ENCODE assay signal across 20 cellular contexts in genomic region chr2:241633561-241633960, GRCh38. TPM values are rescaled to one million over a fixed set of nuclear protein-coding genes. Genes with fewer than 3 reads are reported as not detected.
DNase-seq lines count a peak whose midpoint lies in the region; ATAC-seq, FAIRE-seq and TF ChIP-seq lines count a peak whose summit lies in the region.
"Had no signal": no experiment of that assay in that cellular context is flagged by ENCODE, and none has a peak within 500 bp of the region (broad histone marks: within the 10 kb centered on the region; RNA-seq: fewer than 3 reads in every experiment).

No MANE protein-coding gene starts in this region.

- TF ChIP-seq POLR2A in HepG2 (IDR thresholded peaks at IDR 0.05; ENCODE audit: insufficient read depth in 1 of 2, low read depth in 2 of 2, low read length in 2 of 2) (no peak), right lobe of liver (IDR thresholded peaks at IDR 0.05) (no peak), GM12878 (IDR thresholded peaks at IDR 0.05; ENCODE audit: low read depth, low read length) (no peak)

- peaks cover 26% of the 10 kb centered on the region for H3K79me1 ChIP-seq in mesenchymal stem cell (replicated peaks; ENCODE audit: low read length, poor library complexity, severe bottlenecking)

- SMC1A ChIA-PET in GM12878 (lab: Charles Lee; ENCODE audit: uncharacterized antibody, unreplicated experiment): interaction anchor here (1.3 kb wide), 1 partner anchor 16 kb away, joined by 3 read pairs; no protein-coding TSS in a partner anchor

- H4K91ac ChIP-seq in mesenchymal stem cell (ENCODE audit: low read length): no peak overlapping the region

- no peak overlapping the region for H3K4ac ChIP-seq in mesenchymal stem cell (ENCODE audit: low read depth in 1 of 2, low read length in 2 of 2)

- H3K27me3 ChIP-seq in HepG2 (ENCODE audit: control insufficient read depth in 1 of 2, insufficient read depth in 2 of 2, low read length in 2 of 2) (no peaks in the 10 kb centered on the region; a peak in 1 of 5 replicates), right lobe of liver (no peaks in the 10 kb centered on the region), GM12878 (replicated peaks in 1 of 2; ENCODE audit: control insufficient read depth in 2 of 2, insufficient read depth in 2 of 2, low read length in 1 of 2) (no peaks in the 10 kb centered on the region), mesenchymal stem cell (ENCODE audit: control insufficient read depth in 1 of 2, insufficient read depth in 1 of 2, low read length in 2 of 2) (no peaks in the 10 kb centered on the region)

- CTCF ChIA-PET in HepG2 (lab: Yijun Ruan, JAX; ENCODE audit: low intra/inter-chr PET ratio, low total read pairs) (no interaction called here), GM12878 (lab: Yijun Ruan, JAX) (no interaction called here)

- no peak overlapping the region for H2AK5ac ChIP-seq in mesenchymal stem cell (ENCODE audit: low read length, severe bottlenecking)

- no TSS peak for BruUV-seq in HepG2 (replicated peaks; lab: Mats Ljungman, UMichigan)
- TSS peak; percentile 28 for BruUV-seq in GM12878 (replicated peaks; lab: Mats Ljungman, UMichigan)

- POLR2A ChIA-PET in HepG2 (lab: Yijun Ruan, JAX) (interaction anchor here (0.9 kb wide), 1 partner anchor 53 kb away, joined by 3 read pairs; the partner anchor contains the start of gene DTYMK), GM12878 (lab: Charles Lee) (no interaction called here)

- in situ Hi-C loops in HepG2 (cut with HindIII; ENCODE audit: extremely low pct_ligation_motif_present, low pct_unique_long_range_greater_than_20kb) (loop anchor here (25.0 kb wide), 1 partner anchor 771 kb away; the partner anchor contains the start of gene AGXT), GM12878 (cut with MboI) (no loop called here)

- no peak overlapping the region for H2AFZ ChIP-seq in HepG2 (ENCODE audit: low read length)
- no peak overlapping the region for H2AFZ ChIP-seq in GM12878 (ENCODE audit: control insufficient read depth, low read depth, low read length)
- H2AFZ ChIP-seq in mesenchymal stem cell (ENCODE audit: low read depth, low read length): no peak overlapping the region
- H2AFZ ChIP-seq: GM23248 had no signal

- DNase-seq in HepG2 (ENCODE audit: low spot score): no peak
- no peak for DNase-seq in right lobe of liver
- DNase-seq in GM12878 (ENCODE audit: low read depth, low spot score): no peak
- no peak for DNase-seq in mesenchymal stem cell
- DNase-seq: 8988T; C1 segment of cervical spinal cord; Calu3; CD4-positive, alpha-beta memory T cell; COR-L47; DMS53; GF-D8; GM23248; H7; HCEC 1CT had no signal

- H3K27ac ChIP-seq in HepG2 (ENCODE audit: extremely low read length, insufficient read depth, low read length) (no peak overlapping the region), right lobe of liver (no peak overlapping the region), GM12878 (ENCODE audit: control insufficient read depth, insufficient read depth) (no peak overlapping the region), mesenchymal stem cell (ENCODE audit: low read length, poor library complexity, severe bottlenecking) (no peak overlapping the region)
- H3K27ac ChIP-seq: A549, GM23248 had no signal

- H3K9ac ChIP-seq in HepG2 (ENCODE audit: insufficient read depth, low read depth, low read length) (no peak overlapping the region), GM12878 (ENCODE audit: control insufficient read depth, insufficient read depth, low read length) (no peak overlapping the region), mesenchymal stem cell (ENCODE audit: low read length) (no peak overlapping the region)
- H3K9ac ChIP-seq: GM23248 had no signal

- no peak overlapping the region for H3K4me3 ChIP-seq in HepG2 (replicated peaks in 1 of 3; ENCODE audit: insufficient read depth in 1 of 3, low read depth in 2 of 3, low read length in 3 of 3)
- no peak overlapping the region for H3K4me3 ChIP-seq in right lobe of liver
- H3K4me3 ChIP-seq in GM12878: no peak overlapping the region
- H3K4me3 ChIP-seq in mesenchymal stem cell (ENCODE audit: insufficient read depth in 1 of 2, low read depth in 1 of 2, low read length in 2 of 2): no peak overlapping the region
- H3K4me3 ChIP-seq: A549, GM23248 had no signal

- H2BK5ac ChIP-seq in mesenchymal stem cell (ENCODE audit: low read depth, low read length, poor library complexity, severe bottlenecking): no peak overlapping the region

- H3K23ac ChIP-seq in mesenchymal stem cell (ENCODE audit: low read length in 2 of 2): no peak overlapping the region

- RAD21 ChIA-PET in GM12878 (lab: Charles Lee; ENCODE audit: unreplicated experiment): no interaction called here

- no peak overlapping the region for H2BK15ac ChIP-seq in mesenchymal stem cell (ENCODE audit: low read depth, poor library complexity, severe bottlenecking)

- H3K36me3 ChIP-seq in HepG2 (replicated peaks in 1 of 2; ENCODE audit: control insufficient read depth in 1 of 2, insufficient read depth in 2 of 2, low read length in 2 of 2) (peaks cover 18 to 54% of the 10 kb centered on the region in 2 experiments), right lobe of liver (peaks cover 0 to 35% (median 16%) of the 10 kb centered on the region in 4 donors), GM12878 (ENCODE audit: control insufficient read depth in 2 of 2, insufficient read depth in 2 of 2, low read length in 1 of 2) (peaks cover 12 to 22% of the 10 kb centered on the region in 2 experiments; a peak in 3 of 4 replicates), mesenchymal stem cell (ENCODE audit: control insufficient read depth in 1 of 2, insufficient read depth in 2 of 2, low read depth in 1 of 2, low read length in 2 of 2) (peaks cover 24 to 49% of the 10 kb centered on the region in 2 experiments)

- no peak for ATAC-seq in HepG2
- ATAC-seq in right lobe of liver: no peak
- ATAC-seq in GM12878: no peak
- no peak for ATAC-seq in GM21576 (IDR thresholded peaks at IDR 0.05; ENCODE audit: unreplicated experiment)
- no peak for ATAC-seq in GM19463 (IDR thresholded peaks at IDR 0.05; ENCODE audit: unreplicated experiment)
- ATAC-seq: A549 had no signal

- no peak overlapping the region for H2BK120ac ChIP-seq in mesenchymal stem cell (ENCODE audit: low read depth, low read length)

- H3K4me1 ChIP-seq in HepG2 (ENCODE audit: insufficient read depth, low read length): peaks cover 18% of the 10 kb centered on the region
- peaks cover 0 to 15% (median 2%) of the 10 kb centered on the region in 4 donors for H3K4me1 ChIP-seq in right lobe of liver
- H3K4me1 ChIP-seq in GM12878 (ENCODE audit: control insufficient read depth, insufficient read depth, low read length): peaks cover 7% of the 10 kb centered on the region; the same call in 1 of the 2 replicates
- peaks cover 11% of the 10 kb centered on the region for H3K4me1 ChIP-seq in mesenchymal stem cell (ENCODE audit: control insufficient read depth, insufficient read depth, low read depth, low read length)

- H2BK12ac ChIP-seq in mesenchymal stem cell (ENCODE audit: low read length in 2 of 2): no peak overlapping the region

- no peak overlapping the region for H3K18ac ChIP-seq in mesenchymal stem cell (ENCODE audit: low read depth in 1 of 2, low read length in 2 of 2)

- no peaks in the 10 kb centered on the region for H3K9me3 ChIP-seq in HepG2 (ENCODE audit: low read length)
- no peaks in the 10 kb centered on the region for H3K9me3 ChIP-seq in right lobe of liver
- H3K9me3 ChIP-seq in GM12878 (replicated peaks; ENCODE audit: control insufficient read depth, insufficient read depth, low read length): no peaks in the 10 kb centered on the region
- no peaks in the 10 kb centered on the region for H3K9me3 ChIP-seq in mesenchymal stem cell (ENCODE audit: control insufficient read depth, low read length)
- H3K9me3 ChIP-seq: A549 had no signal

- TF ChIP-seq EP300 in HepG2 (IDR thresholded peaks at IDR 0.05; ENCODE audit: low read depth in 2 of 2, low read length in 2 of 2): no peak
- no peak for TF ChIP-seq EP300 in HepG2 (CRISPR knock-in tag; IDR thresholded peaks at IDR 0.05; ENCODE audit: borderline replicate concordance)
- no peak for TF ChIP-seq EP300 in GM12878 (IDR thresholded peaks at IDR 0.05; ENCODE audit: borderline replicate concordance in 1 of 2, control insufficient read depth in 1 of 2, low read depth in 2 of 2, low read length in 2 of 2)

- intact Hi-C loops in HepG2 (cut with micrococcal nuclease; ENCODE audit: unreplicated experiment): no loop called here
- intact Hi-C loops in right lobe of liver (cut with DNase I): no loop called here
- intact Hi-C loops in GM12878 (cut with micrococcal nuclease; ENCODE audit: unreplicated experiment): no loop called here

- H3K79me2 ChIP-seq in HepG2 (ENCODE audit: insufficient read depth, low read length) (peaks cover 76% of the 10 kb centered on the region), GM12878 (ENCODE audit: control insufficient read depth, insufficient read depth, low read length) (peaks cover 45% of the 10 kb centered on the region)

- H3K14ac ChIP-seq in mesenchymal stem cell (ENCODE audit: low read length in 2 of 2): no peak overlapping the region

- 100% methylated on average over 11 of the region's 17 CpGs for WGBS in HepG2 (ENCODE audit: low lambda C conversion rate)
- WGBS in right lobe of liver (ENCODE audit: insufficient coverage, low coverage, low lambda C conversion rate, missing lambda C conversion rate): 90% methylated on average over 5 of the region's 17 CpGs
- 97% methylated on average over 17 of the region's 17 CpGs for WGBS in GM12878 (ENCODE audit: insufficient coverage, insufficient replicate concordance, low lambda C conversion rate, missing lambda C conversion rate)
- 99% methylated on average over 17 of the region's 17 CpGs for WGBS in mesenchymal stem cell

- no peak overlapping the region for H3K4me2 ChIP-seq in HepG2 (ENCODE audit: low read depth, low read length)
- no peak overlapping the region for H3K4me2 ChIP-seq in GM12878 (ENCODE audit: control insufficient read depth, insufficient read depth)
- no peak overlapping the region for H3K4me2 ChIP-seq in mesenchymal stem cell (ENCODE audit: low read length, poor library complexity, severe bottlenecking)
- H3K4me2 ChIP-seq: A549 had no signal

- no peak for FAIRE-seq in HepG2 (lab: Jason Lieb, UNC)
- no peak for FAIRE-seq in GM12878 (lab: Jason Lieb, UNC)
- FAIRE-seq: A549, GM12892, GM19239, H1 had no signal

- TF ChIP-seq RAD21 in HepG2 (CRISPR knock-in tag; IDR thresholded peaks at IDR 0.05): no peak
- TF ChIP-seq RAD21 in GM12878 (IDR thresholded peaks at IDR 0.05; ENCODE audit: insufficient read depth, low read depth, low read length): no peak

- peaks cover 10% of the 10 kb centered on the region for H4K20me1 ChIP-seq in HepG2 (ENCODE audit: insufficient read depth, low read length)
- 0 out of 2 replicates have a peak, but pooled peaks cover 2% of the 10 kb centered on the region for H4K20me1 ChIP-seq in GM12878 (ENCODE audit: control insufficient read depth, insufficient read depth)

- no peak for TF ChIP-seq CTCF in HepG2 (CRISPR knock-in tag; IDR thresholded peaks at IDR 0.05)
- no peak for TF ChIP-seq CTCF in right lobe of liver (IDR thresholded peaks at IDR 0.05)
- no peak for TF ChIP-seq CTCF in GM12878 (IDR thresholded peaks at IDR 0.05 in 2 of 3, conservative IDR thresholded peaks at IDR 0.05 in 1 of 3; ENCODE audit: control insufficient read depth in 2 of 3, extremely low read depth in 1 of 3, insufficient read depth in 1 of 3, low read depth in 3 of 3, low read length in 3 of 3)

- peak overlapping the region; percentile 36 for H4K8ac ChIP-seq in mesenchymal stem cell (ENCODE audit: low read length)

RNA-seq across cellular contexts. Expression of gene THAP4, which starts 3.4 kb away (rescaled TPM):
- 68.2 and 75.7 TPM in 2 replicates for total RNA-seq in HepG2 (2016; rRNA removed; fragmentation: Illumina TruSeq; extraction: Trizol)
- total RNA-seq in HepG2 (2016; cell fraction: cytosol; rRNA removed; fragmentation: Illumina TruSeq; extraction: Trizol; ENCODE audit: low read depth): 133 and 143 TPM in 2 replicates
- 59.6 and 76.6 TPM in 2 replicates for total RNA-seq in HepG2 (2016; cell fraction: insoluble cytoplasmic fraction; rRNA removed; fragmentation: Illumina TruSeq; extraction: Trizol)
- 167 and 184 TPM in 2 replicates for total RNA-seq in HepG2 (2016; cell fraction: membrane; rRNA removed; fragmentation: Illumina TruSeq; extraction: Trizol)
- total RNA-seq in HepG2 (2016; cell fraction: nucleus; rRNA removed; fragmentation: Illumina TruSeq; extraction: Trizol): 30.7 and 35.8 TPM in 2 replicates
- polyA plus RNA-seq in HepG2 (2011; rRNA removed): 59.7 and 70.2 TPM in 2 replicates
- polyA plus RNA-seq in HepG2 (2011; cell fraction: cytosol; rRNA removed): 54.6 and 83.4 TPM in 2 replicates
- polyA plus RNA-seq in HepG2 (2011; cell fraction: nucleus; rRNA removed): 44.5 and 45.2 TPM in 2 replicates
- polyA plus RNA-seq in HepG2 (2012): 52.8 and 71.5 TPM in 2 replicates
- 151 and 156 TPM in 2 replicates for polyA plus RNA-seq in HepG2 (2016; cell fraction: cytosol; fragmentation: Illumina TruSeq; extraction: Trizol; ENCODE audit: low read depth)
- polyA plus RNA-seq in HepG2 (2016; cell fraction: insoluble cytoplasmic fraction; fragmentation: Illumina TruSeq; extraction: Trizol; ENCODE audit: low read depth): 70.7 and 84.7 TPM in 2 replicates
- 183 and 195 TPM in 2 replicates for polyA plus RNA-seq in HepG2 (2016; cell fraction: membrane; fragmentation: Illumina TruSeq; extraction: Trizol; ENCODE audit: low read depth)
- polyA plus RNA-seq in HepG2 (2016; cell fraction: nucleus; fragmentation: Illumina TruSeq; extraction: Trizol; ENCODE audit: insufficient read depth, low read depth): 54.6 and 58.8 TPM in 2 replicates
- polyA minus RNA-seq in HepG2 (2011; rRNA and poly(A)+ RNA removed; ENCODE audit: low replicate concordance): 38.3 and 105 TPM in 2 replicates
- 40.5 and 45.2 TPM in 2 replicates for polyA minus RNA-seq in HepG2 (2011; cell fraction: cytosol; rRNA and poly(A)+ RNA removed)
- 18.9 and 20.6 TPM in 2 replicates for polyA minus RNA-seq in HepG2 (2011; cell fraction: nucleus; rRNA and poly(A)+ RNA removed)
- 10 to 100 TPM; 22.1 to 39.2 (median 25.0) TPM for total RNA-seq in right lobe of liver
- total RNA-seq in GM12878 (2013; cell fraction: nucleolus; rRNA removed): 27.7 and 29.9 TPM in 2 replicates
- total RNA-seq in GM12878 (2014; rRNA removed): 54.1 and 67.7 TPM in 2 replicates
- 33.4 and 40.5 TPM in 2 replicates for total RNA-seq in GM12878 (2014; rRNA removed; fragmentation: Illumina TruSeq; extraction: Trizol)
- total RNA-seq in GM12878 (2021): 54.5 and 55.0 TPM in 2 replicates
- 24.1 TPM for polyA plus RNA-seq in GM12878 (2011; ENCODE audit: low read depth)
- polyA plus RNA-seq in GM12878 (2011; rRNA removed): 12.2 and 31.2 TPM in 2 replicates
- 42.6 and 55.7 TPM in 2 replicates for polyA plus RNA-seq in GM12878 (2011; cell fraction: cytosol; rRNA removed)
- 29.3 and 37.3 TPM in 2 replicates for polyA plus RNA-seq in GM12878 (2011; cell fraction: nucleus; rRNA removed)
- polyA plus RNA-seq in GM12878 (2012): 33.3 and 37.8 TPM in 2 replicates
- polyA plus RNA-seq in GM12878 (2014; fragmentation: Illumina TruSeq; extraction: Trizol): 5.8 and 32.0 TPM in 2 replicates
- 10 to 100 TPM; 12.9 to 22.7 TPM for polyA plus RNA-seq in GM12878 (2014; fragmentation: Nextera tagmentation; extraction: Ambion mirVana)
- 63.6 and 68.8 TPM in 2 replicates for polyA plus RNA-seq in GM12878 (2014; rRNA removed)
- 10 to 100 TPM; 48.5 to 49.3 TPM for polyA plus RNA-seq in GM12878 (2016; fragmentation: Nextera tagmentation; extraction: Ambion mirVana)
- 32.8 and 41.6 TPM in 2 replicates for polyA minus RNA-seq in GM12878 (2011; rRNA and poly(A)+ RNA removed)
- polyA minus RNA-seq in GM12878 (2011; cell fraction: cytosol; rRNA and poly(A)+ RNA removed): 20.6 and 22.6 TPM in 2 replicates
- 8.9 and 17.8 TPM in 2 replicates for polyA minus RNA-seq in GM12878 (2011; cell fraction: nucleus; rRNA and poly(A)+ RNA removed)
- polyA plus RNA-seq in mesenchymal stem cell (2013, experiment 1 of 2): 43.7 TPM
- 43.3 TPM for polyA plus RNA-seq in mesenchymal stem cell (2013, experiment 2 of 2)

RNA-seq across cellular contexts. Expression of gene ATG4B, which starts 3.9 kb away (rescaled TPM):
- total RNA-seq in HepG2 (2016; rRNA removed; fragmentation: Illumina TruSeq; extraction: Trizol) (95.5 and 96.3 TPM in 2 replicates), right lobe of liver (10 to 100 TPM; 20.6 to 49.8 (median 39.3) TPM), GM12878 (2014; rRNA removed) (59.6 and 76.2 TPM in 2 replicates), GM12878 (2014; rRNA removed; fragmentation: Illumina TruSeq; extraction: Trizol) (29.2 and 36.7 TPM in 2 replicates), GM12878 (2021) (61.0 and 69.2 TPM in 2 replicates)
- 36.7 and 38.3 TPM in 2 replicates for total RNA-seq in HepG2 (2016; cell fraction: cytosol; rRNA removed; fragmentation: Illumina TruSeq; extraction: Trizol; ENCODE audit: low read depth)
- total RNA-seq in HepG2 (2016; cell fraction: insoluble cytoplasmic fraction; rRNA removed; fragmentation: Illumina TruSeq; extraction: Trizol): 89.4 and 100 TPM in 2 replicates
- total RNA-seq in HepG2 (2016; cell fraction: membrane; rRNA removed; fragmentation: Illumina TruSeq; extraction: Trizol): 29.3 and 29.5 TPM in 2 replicates
- 81.6 and 83.5 TPM in 2 replicates for total RNA-seq in HepG2 (2016; cell fraction: nucleus; rRNA removed; fragmentation: Illumina TruSeq; extraction: Trizol)
- polyA plus RNA-seq in HepG2 (2011; rRNA removed) (239 and 300 TPM in 2 replicates), GM12878 (2011; rRNA removed) (45.8 and 84.1 TPM in 2 replicates), GM12878 (2014; fragmentation: Illumina TruSeq; extraction: Trizol) (35.9 and 60.7 TPM in 2 replicates), GM12878 (2014; fragmentation: Nextera tagmentation; extraction: Ambion mirVana) (1 to 10 TPM; 5.8 to 9.3 TPM), GM12878 (2014; rRNA removed) (70.7 and 75.3 TPM in 2 replicates), GM12878 (2016; fragmentation: Nextera tagmentation; extraction: Ambion mirVana) (10 to 100 TPM; 73.2 to 76.1 TPM)
- 143 and 145 TPM in 2 replicates for polyA plus RNA-seq in HepG2 (2011; cell fraction: cytosol; rRNA removed)
- polyA plus RNA-seq in HepG2 (2011; cell fraction: nucleus; rRNA removed): 1,044 and 1,316 TPM in 2 replicates
- 190 and 212 TPM in 2 replicates for polyA plus RNA-seq in HepG2 (2012)
- polyA plus RNA-seq in HepG2 (2016; cell fraction: cytosol; fragmentation: Illumina TruSeq; extraction: Trizol; ENCODE audit: low read depth): 14.7 and 15.7 TPM in 2 replicates
- 75.1 and 104 TPM in 2 replicates for polyA plus RNA-seq in HepG2 (2016; cell fraction: insoluble cytoplasmic fraction; fragmentation: Illumina TruSeq; extraction: Trizol; ENCODE audit: low read depth)
- polyA plus RNA-seq in HepG2 (2016; cell fraction: membrane; fragmentation: Illumina TruSeq; extraction: Trizol; ENCODE audit: low read depth): 19.2 and 21.6 TPM in 2 replicates
- polyA plus RNA-seq in HepG2 (2016; cell fraction: nucleus; fragmentation: Illumina TruSeq; extraction: Trizol; ENCODE audit: insufficient read depth, low read depth): 244 TPM in 2 replicates
- 85.8 and 275 TPM in 2 replicates for polyA minus RNA-seq in HepG2 (2011; rRNA and poly(A)+ RNA removed; ENCODE audit: low replicate concordance)
- polyA minus RNA-seq in HepG2 (2011; cell fraction: cytosol; rRNA and poly(A)+ RNA removed): 75.1 and 78.1 TPM in 2 replicates
- 203 and 244 TPM in 2 replicates for polyA minus RNA-seq in HepG2 (2011; cell fraction: nucleus; rRNA and poly(A)+ RNA removed)
- 143 and 171 TPM in 2 replicates for total RNA-seq in GM12878 (2013; cell fraction: nucleolus; rRNA removed)
- 34.4 TPM for polyA plus RNA-seq in GM12878 (2011; ENCODE audit: low read depth)
- 77.3 and 96.6 TPM in 2 replicates for polyA plus RNA-seq in GM12878 (2011; cell fraction: cytosol; rRNA removed)
- 512 and 516 TPM in 2 replicates for polyA plus RNA-seq in GM12878 (2011; cell fraction: nucleus; rRNA removed)
- polyA plus RNA-seq in GM12878 (2012): 52.9 and 59.3 TPM in 2 replicates
- 71.2 and 80.3 TPM in 2 replicates for polyA minus RNA-seq in GM12878 (2011; rRNA and poly(A)+ RNA removed)
- polyA minus RNA-seq in GM12878 (2011; cell fraction: cytosol; rRNA and poly(A)+ RNA removed): 28.2 and 28.9 TPM in 2 replicates
- 68.9 and 96.3 TPM in 2 replicates for polyA minus RNA-seq in GM12878 (2011; cell fraction: nucleus; rRNA and poly(A)+ RNA removed)
- 50.1 TPM for polyA plus RNA-seq in mesenchymal stem cell (2013, experiment 1 of 2)
- 44.5 TPM for polyA plus RNA-seq in mesenchymal stem cell (2013, experiment 2 of 2)

RNA-seq across cellular contexts. Expression of gene DTYMK, which starts 53.1 kb away (rescaled TPM):
- total RNA-seq in HepG2 (2016; rRNA removed; fragmentation: Illumina TruSeq; extraction: Trizol) (124 and 134 TPM in 2 replicates), right lobe of liver (10 to 100 TPM in 5 of 6 experiments, 1 to 10 TPM in 1; 9.9 to 21.5 (median 10.4) TPM), GM12878 (2014; rRNA removed) (75.7 and 80.5 TPM in 2 replicates), GM12878 (2014; rRNA removed; fragmentation: Illumina TruSeq; extraction: Trizol) (40.7 and 43.5 TPM in 2 replicates), GM12878 (2021) (80.5 and 82.4 TPM in 2 replicates)
- 63.0 and 77.3 TPM in 2 replicates for total RNA-seq in HepG2 (2016; cell fraction: cytosol; rRNA removed; fragmentation: Illumina TruSeq; extraction: Trizol; ENCODE audit: low read depth)
- total RNA-seq in HepG2 (2016; cell fraction: insoluble cytoplasmic fraction; rRNA removed; fragmentation: Illumina TruSeq; extraction: Trizol): 125 and 130 TPM in 2 replicates
- total RNA-seq in HepG2 (2016; cell fraction: membrane; rRNA removed; fragmentation: Illumina TruSeq; extraction: Trizol): 99.9 and 116 TPM in 2 replicates
- 56.0 and 67.3 TPM in 2 replicates for total RNA-seq in HepG2 (2016; cell fraction: nucleus; rRNA removed; fragmentation: Illumina TruSeq; extraction: Trizol)
- polyA plus RNA-seq in HepG2 (2011; rRNA removed) (39.5 and 57.5 TPM in 2 replicates), GM12878 (2011; rRNA removed) (42.8 and 54.3 TPM in 2 replicates), GM12878 (2014; fragmentation: Illumina TruSeq; extraction: Trizol) (13.1 and 33.4 TPM in 2 replicates), GM12878 (2014; fragmentation: Nextera tagmentation; extraction: Ambion mirVana) (10 to 100 TPM in 1 of 2 experiments, 1 to 10 TPM in 1; 7.0 to 20.5 TPM), GM12878 (2014; rRNA removed) (64.4 and 72.1 TPM in 2 replicates), GM12878 (2016; fragmentation: Nextera tagmentation; extraction: Ambion mirVana) (100 to 1,000 TPM; 220 TPM)
- polyA plus RNA-seq in HepG2 (2011; cell fraction: cytosol; rRNA removed): 30.6 and 53.2 TPM in 2 replicates
- 36.9 and 39.6 TPM in 2 replicates for polyA plus RNA-seq in HepG2 (2011; cell fraction: nucleus; rRNA removed)
- 29.8 and 41.3 TPM in 2 replicates for polyA plus RNA-seq in HepG2 (2012)
- polyA plus RNA-seq in HepG2 (2016; cell fraction: cytosol; fragmentation: Illumina TruSeq; extraction: Trizol; ENCODE audit: low read depth): 57.1 and 73.3 TPM in 2 replicates
- 98.3 and 102 TPM in 2 replicates for polyA plus RNA-seq in HepG2 (2016; cell fraction: insoluble cytoplasmic fraction; fragmentation: Illumina TruSeq; extraction: Trizol; ENCODE audit: low read depth)
- 74.9 and 82.8 TPM in 2 replicates for polyA plus RNA-seq in HepG2 (2016; cell fraction: membrane; fragmentation: Illumina TruSeq; extraction: Trizol; ENCODE audit: low read depth)
- polyA plus RNA-seq in HepG2 (2016; cell fraction: nucleus; fragmentation: Illumina TruSeq; extraction: Trizol; ENCODE audit: insufficient read depth, low read depth): 101 and 105 TPM in 2 replicates
- 26.4 and 34.1 TPM in 2 replicates for polyA minus RNA-seq in HepG2 (2011; rRNA and poly(A)+ RNA removed; ENCODE audit: low replicate concordance)
- 11.1 and 15.5 TPM in 2 replicates for polyA minus RNA-seq in HepG2 (2011; cell fraction: cytosol; rRNA and poly(A)+ RNA removed)
- 13.2 and 17.9 TPM in 2 replicates for polyA minus RNA-seq in HepG2 (2011; cell fraction: nucleus; rRNA and poly(A)+ RNA removed)
- 39.4 and 41.5 TPM in 2 replicates for total RNA-seq in GM12878 (2013; cell fraction: nucleolus; rRNA removed)
- 17.2 TPM for polyA plus RNA-seq in GM12878 (2011; ENCODE audit: low read depth)
- 74.4 and 85.1 TPM in 2 replicates for polyA plus RNA-seq in GM12878 (2011; cell fraction: cytosol; rRNA removed)
- polyA plus RNA-seq in GM12878 (2011; cell fraction: nucleus; rRNA removed): 60.3 and 64.3 TPM in 2 replicates
- polyA plus RNA-seq in GM12878 (2012): 30.3 and 35.9 TPM in 2 replicates
- 14.6 and 20.0 TPM in 2 replicates for polyA minus RNA-seq in GM12878 (2011; rRNA and poly(A)+ RNA removed)
- 12.0 and 17.3 TPM in 2 replicates for polyA minus RNA-seq in GM12878 (2011; cell fraction: cytosol; rRNA and poly(A)+ RNA removed)
- polyA minus RNA-seq in GM12878 (2011; cell fraction: nucleus; rRNA and poly(A)+ RNA removed): 10.8 and 17.8 TPM in 2 replicates
- polyA plus RNA-seq in mesenchymal stem cell (2013, experiment 1 of 2): 20.3 TPM
- 20.5 TPM for polyA plus RNA-seq in mesenchymal stem cell (2013, experiment 2 of 2)

Comparison
In these comparisons a context has a peak if more than half of its experiments do, and no peak if none do; other contexts are left out.
1. Of the 75 proteins assayed by ChIP-seq in both HepG2 and GM12878: peak only in HepG2: ZBTB33; only in GM12878: none; in both: none; in neither: 73; mixed calls (peak in some experiments, not most) for 1.